ENCODE assay signal across 8 cellular contexts in genomic region chr6:33620158-33620583, GRCh38. TPM values are rescaled to one million over a fixed set of nuclear protein-coding genes. Genes with fewer than 3 reads are reported as not detected.
A peak's percentile ranks its signal among the peaks of the same experiment; 100 is the strongest.
DNase-seq lines count a peak whose midpoint lies in the region; ATAC-seq, FAIRE-seq and TF ChIP-seq lines count a peak whose summit lies in the region.

No MANE protein-coding gene starts in this region.

- H3K9me3 Mint-ChIP-seq in CD4-positive, alpha-beta memory T cell, result no peaks in the 10 kb centered on the region
- no peaks in the 10 kb centered on the region for H3K9me3 Mint-ChIP-seq in IgD-negative memory B cell

- peaks cover 34 to 61% (median 47%) of the 10 kb centered on the region in 4 donors for H3K4me1 Mint-ChIP-seq in CD4-positive, alpha-beta memory T cell
- peaks cover 28 to 41% (median 36%) of the 10 kb centered on the region in 3 donors for H3K4me1 Mint-ChIP-seq in IgD-negative memory B cell

- no peaks in the 10 kb centered on the region for H4K20me1 ChIP-seq in endothelial cell of umbilical vein (replicated peaks; ENCODE audit: control insufficient read depth, extremely low read depth, insufficient read depth, low read length)

- peak overlapping the region; percentile 70 for H3K9ac ChIP-seq in endothelial cell of umbilical vein (replicated peaks; ENCODE audit: extremely low read depth, insufficient read depth, low read length)

- ATAC-seq in HG03045 (IDR thresholded peaks at IDR 0.05; ENCODE audit: unreplicated experiment) (no peak), GM21825 (IDR thresholded peaks at IDR 0.05; ENCODE audit: unreplicated experiment) (no peak), HG03108 (IDR thresholded peaks at IDR 0.05; ENCODE audit: unreplicated experiment) (no peak)

- H2AFZ ChIP-seq in endothelial cell of umbilical vein (ENCODE audit: low read depth, low read length), result peak overlapping the region; percentile 73

- intact Hi-C loops in CD4-positive, alpha-beta memory T cell (cut with micrococcal nuclease), result loop anchor here (2.0 kb wide), 2 partner anchors 27 to 41 kb away; no protein-coding TSS in a partner anchor
- intact Hi-C loops in endothelial cell of umbilical vein (cut with micrococcal nuclease), result loop anchor here (1.0 to 5.0 kb wide), 3 partner anchors 12 to 191 kb away; no protein-coding TSS in a partner anchor

- TF ChIP-seq CTCF in endothelial cell of umbilical vein (IDR thresholded peaks at IDR 0.05; ENCODE audit: extremely low read depth in 1 of 2, insufficient read depth in 1 of 2, low read depth in 1 of 2, low read length in 2 of 2), result no peak

- no peaks in the 10 kb centered on the region for H3K9me1 ChIP-seq in endothelial cell of umbilical vein (replicated peaks; ENCODE audit: control insufficient read depth, extremely low read depth, insufficient read depth, low read length)

- H3K4me3 Mint-ChIP-seq in CD4-positive, alpha-beta memory T cell, result peak overlapping the region; percentile 93 to 99 (median 96)
- peak overlapping the region; percentile 87 to 98 (median 94) for H3K4me3 Mint-ChIP-seq in IgD-negative memory B cell

- dilution Hi-C loops in endothelial cell of umbilical vein (cut with MboI; ENCODE audit: extremely low pct_ligation_motif_present, low sequenced_read_pairs), result no loop called here

- H3K36me3 Mint-ChIP-seq in CD4-positive, alpha-beta memory T cell, result peaks cover 0 to 22% of the 10 kb centered on the region in 2 donors
- peaks cover 1% of the 10 kb centered on the region for H3K36me3 Mint-ChIP-seq in IgD-negative memory B cell

- H3K4me1 ChIP-seq in CD4-positive, alpha-beta memory T cell (ENCODE audit: insufficient read depth, low read length), result peaks cover 47% of the 10 kb centered on the region
- H3K4me1 ChIP-seq in endothelial cell of umbilical vein (ENCODE audit: control insufficient read depth, extremely low read depth, insufficient read depth, low read length) (peaks cover 15% of the 10 kb centered on the region), muscle layer of duodenum (ENCODE audit: control insufficient read depth in 1 of 2, insufficient read depth in 2 of 2, low read length in 2 of 2) (peaks cover 15 to 28% of the 10 kb centered on the region in 2 donors)

- no peaks in the 10 kb centered on the region for H3K36me3 ChIP-seq in CD4-positive, alpha-beta memory T cell (ENCODE audit: insufficient read depth, low read length)
- H3K36me3 ChIP-seq in endothelial cell of umbilical vein (ENCODE audit: control insufficient read depth in 2 of 2, extremely low read depth in 1 of 2, insufficient read depth in 2 of 2, low read length in 2 of 2) (no peaks in the 10 kb centered on the region), muscle layer of duodenum (ENCODE audit: control insufficient read depth in 1 of 2, insufficient read depth in 2 of 2, low read length in 2 of 2) (no peaks in the 10 kb centered on the region)

- CTCF ChIA-PET in CD4-positive, alpha-beta memory T cell (lab: Charles Lee; ENCODE audit: partially characterized antibody), result interaction anchor here (1.1 to 3.2 kb wide), 4 partner anchors 12 to 34 kb away, joined by 3 to 24 read pairs (median 14); no protein-coding TSS in a partner anchor
- CTCF ChIA-PET in endothelial cell of umbilical vein (lab: Charles Lee), result interaction anchor here (1.2 to 7.7 kb wide), 4 partner anchors 13 to 81 kb away, joined by 3 to 52 read pairs (median 16); no protein-coding TSS in a partner anchor

- peaks cover 35% of the 10 kb centered on the region for H3K79me2 ChIP-seq in endothelial cell of umbilical vein (ENCODE audit: control insufficient read depth, insufficient read depth, low read length)

- no peaks in the 10 kb centered on the region for H3K27me3 Mint-ChIP-seq in CD4-positive, alpha-beta memory T cell
- H3K27me3 Mint-ChIP-seq in IgD-negative memory B cell, result no peaks in the 10 kb centered on the region

- DNase-seq in CD4-positive, alpha-beta memory T cell, result peak in 4 of 5 donors; percentile 31 to 38 (median 35)
- DNase-seq in activated CD4-positive, alpha-beta T cell treated with anti-CD3 and anti-CD28 coated beads, Interleukin-2, amount 50 U/mL, for 1 hour, result peak; percentile 28
- DNase-seq in endothelial cell of umbilical vein (ENCODE audit: low read depth, low spot score), result peak; percentile 60

- BruUV-seq in endothelial cell of umbilical vein (replicated peaks; lab: Mats Ljungman, UMichigan), result TSS peak; percentile 67

- POLR2A ChIA-PET in CD4-positive, alpha-beta memory T cell (lab: Charles Lee; ENCODE audit: partially characterized antibody), result interaction anchor here (0.8 to 4.4 kb wide), 17 partner anchors 8 to 169 kb away, joined by 3 to 44 read pairs (median 8); partner anchors contain the start of genes BAK1, LEMD2 and UQCC2
- POLR2A ChIA-PET in endothelial cell of umbilical vein (lab: Charles Lee), result no interaction called here

- H3K27ac Mint-ChIP-seq in CD4-positive, alpha-beta memory T cell, result peak overlapping the region; percentile 91 to 98 (median 97)
- peak overlapping the region; percentile 67 to 99 (median 96) for H3K27ac Mint-ChIP-seq in IgD-negative memory B cell

- TF ChIP-seq POLR2A in endothelial cell of umbilical vein (IDR thresholded peaks at IDR 0.05; ENCODE audit: low read depth, low read length), result no peak

- no peaks in the 10 kb centered on the region for H3K27me3 ChIP-seq in CD4-positive, alpha-beta memory T cell (ENCODE audit: insufficient read depth, low read length)
- H3K27me3 ChIP-seq in endothelial cell of umbilical vein (ENCODE audit: control insufficient read depth in 2 of 2, insufficient read depth in 2 of 2, low read length in 2 of 2) (no peaks in the 10 kb centered on the region), muscle layer of duodenum (ENCODE audit: low read depth, low read length) (no peaks in the 10 kb centered on the region)

- peak overlapping the region; percentile 71 to 82 for H3K4me3 ChIP-seq in CD4-positive, alpha-beta memory T cell (ENCODE audit: low read length in 2 of 2)
- peak overlapping the region; percentile 77 to 78 (median 78) for H3K4me3 ChIP-seq in endothelial cell of umbilical vein (replicated peaks in 1 of 3; ENCODE audit: insufficient read depth in 1 of 3, low read depth in 1 of 3, low read length in 3 of 3)
- H3K4me3 ChIP-seq in muscle layer of duodenum (ENCODE audit: low read depth in 1 of 2, low read length in 2 of 2), result peak overlapping the region; percentile 70 to 82

- H3K4me2 ChIP-seq in endothelial cell of umbilical vein (ENCODE audit: insufficient read depth, low read length), result peak overlapping the region; percentile 95

- peak; percentile 87 for FAIRE-seq in endothelial cell of umbilical vein (lab: Jason Lieb, UNC)

- peak overlapping the region; percentile 92 for H3K27ac ChIP-seq in CD4-positive, alpha-beta memory T cell (ENCODE audit: low read depth, low read length)
- H3K27ac ChIP-seq in endothelial cell of umbilical vein (ENCODE audit: insufficient read depth, low read depth, low read length) (peak overlapping the region; percentile 62), muscle layer of duodenum (ENCODE audit: low read length) (peak overlapping the region; percentile 89)

- no peaks in the 10 kb centered on the region for H3K9me3 ChIP-seq in CD4-positive, alpha-beta memory T cell (ENCODE audit: control insufficient read depth in 1 of 2, low read length in 2 of 2)
- H3K9me3 ChIP-seq in endothelial cell of umbilical vein (replicated peaks; ENCODE audit: control insufficient read depth, insufficient read depth, low read length) (no peaks in the 10 kb centered on the region), muscle layer of duodenum (ENCODE audit: control insufficient read depth in 1 of 2, low read length in 2 of 2) (no peaks in the 10 kb centered on the region)

TF ChIP-seq in endothelial cell of umbilical vein, 7 proteins besides CTCF, POLR2A, EP300 and RAD21:
- TF ChIP-seq MYC (IDR thresholded peaks at IDR 0.05; ENCODE audit: low read depth, low read length) (no peak), GATA2 (IDR thresholded peaks at IDR 0.05; ENCODE audit: insufficient read depth, insufficient read length, low read depth, low read length) (no peak)

RNA-seq across cellular contexts. Expression of gene ITPR3, which starts 1.0 kb away (rescaled TPM):
- 10 to 100 TPM; 71.2 to 72.4 TPM for total RNA-seq in CD4-positive, alpha-beta memory T cell
- polyA plus RNA-seq in CD4-positive, alpha-beta memory T cell, result 1 to 10 TPM in 1 of 2 donors, under 1 TPM in 1; 0.55 to 8.1 TPM
- polyA plus RNA-seq in IgD-negative memory B cell (6.7 TPM), endothelial cell of umbilical vein (28.8 and 31.9 TPM in 2 replicates)
- total RNA-seq in endothelial cell of umbilical vein, result 40.5 and 52.2 TPM in 2 replicates
- polyA plus RNA-seq in endothelial cell of umbilical vein (2011; cell fraction: cytosol; rRNA removed), result 21.2 and 23.9 TPM in 2 replicates
- polyA plus RNA-seq in endothelial cell of umbilical vein (2011; cell fraction: nucleus; rRNA removed), result 168 and 176 TPM in 2 replicates
- 31.8 and 34.2 TPM in 2 replicates for polyA plus RNA-seq in endothelial cell of umbilical vein (2012)
- polyA minus RNA-seq in endothelial cell of umbilical vein, result 46.8 and 51.3 TPM in 2 replicates
- 53.1 TPM for polyA minus RNA-seq in endothelial cell of umbilical vein (2011; cell fraction: cytosol; rRNA and poly(A)+ RNA removed)
- polyA minus RNA-seq in endothelial cell of umbilical vein (2011; cell fraction: nucleus; rRNA and poly(A)+ RNA removed), result 40.9 and 48.2 TPM in 2 replicates

RNA-seq across cellular contexts. Expression of gene BAK1, which starts 40.1 kb away (rescaled TPM):
- total RNA-seq in CD4-positive, alpha-beta memory T cell, result 10 to 100 TPM; 26.2 to 27.2 TPM
- 10 to 100 TPM; 28.1 to 41.6 TPM for polyA plus RNA-seq in CD4-positive, alpha-beta memory T cell
- 40.6 TPM for polyA plus RNA-seq in IgD-negative memory B cell
- 25.4 and 27.5 TPM in 2 replicates for total RNA-seq in endothelial cell of umbilical vein
- polyA plus RNA-seq in endothelial cell of umbilical vein, result 37.1 and 39.8 TPM in 2 replicates
- 24.6 and 27.6 TPM in 2 replicates for polyA plus RNA-seq in endothelial cell of umbilical vein (2011; cell fraction: cytosol; rRNA removed)
- 15.3 and 17.0 TPM in 2 replicates for polyA plus RNA-seq in endothelial cell of umbilical vein (2011; cell fraction: nucleus; rRNA removed)
- polyA plus RNA-seq in endothelial cell of umbilical vein (2012), result 29.1 and 30.7 TPM in 2 replicates
- 32.9 and 34.5 TPM in 2 replicates for polyA minus RNA-seq in endothelial cell of umbilical vein
- 19.3 TPM for polyA minus RNA-seq in endothelial cell of umbilical vein (2011; cell fraction: cytosol; rRNA and poly(A)+ RNA removed)
- polyA minus RNA-seq in endothelial cell of umbilical vein (2011; cell fraction: nucleus; rRNA and poly(A)+ RNA removed), result 6.8 and 7.2 TPM in 2 replicates
